In genomic region chr17:81549826-81550225, GRCh38 we compare ENCODE assay signal across 1 cellular context.
TF ChIP-seq lines count a peak whose summit lies in the region.

No MANE protein-coding gene starts in this region.

TF ChIP-seq in IMR-90, 13 proteins besides CTCF, POLR2A, EP300 and RAD21:
- TF ChIP-seq MAFK (IDR thresholded peaks at IDR 0.05; ENCODE audit: low read depth, low read length) (no peak), MXI1 (IDR thresholded peaks at IDR 0.05; ENCODE audit: borderline replicate concordance, low read depth, low read length) (no peak), CEBPB (IDR thresholded peaks at IDR 0.05; ENCODE audit: low read depth, low read length) (no peak), FOS (IDR thresholded peaks at IDR 0.05; ENCODE audit: low read depth, low read length) (no peak), BHLHE40 (IDR thresholded peaks at IDR 0.05; ENCODE audit: low read depth, low read length) (no peak), RCOR1 (IDR thresholded peaks at IDR 0.05; ENCODE audit: insufficient replicate concordance, low read length) (no peak), NFE2L2 (IDR thresholded peaks at IDR 0.05; ENCODE audit: low read depth, low read length) (no peak), MAZ (IDR thresholded peaks at IDR 0.05; ENCODE audit: borderline replicate concordance, low read depth, low read length) (no peak), ELK1 (IDR thresholded peaks at IDR 0.05; ENCODE audit: borderline replicate concordance, low read depth, low read length) (no peak), CHD1 (IDR thresholded peaks at IDR 0.05; ENCODE audit: low read depth, low read length) (no peak), SMC3 (IDR thresholded peaks at IDR 0.05; ENCODE audit: low read depth, low read length) (no peak), USF2 (IDR thresholded peaks at IDR 0.05; ENCODE audit: low read depth, low read length) (no peak), RFX5 (IDR thresholded peaks at IDR 0.05; ENCODE audit: low read depth, low read length) (no peak)
